Comparison of ENCODE assay signal across 13 cellular contexts in the genomic region with DNA sequence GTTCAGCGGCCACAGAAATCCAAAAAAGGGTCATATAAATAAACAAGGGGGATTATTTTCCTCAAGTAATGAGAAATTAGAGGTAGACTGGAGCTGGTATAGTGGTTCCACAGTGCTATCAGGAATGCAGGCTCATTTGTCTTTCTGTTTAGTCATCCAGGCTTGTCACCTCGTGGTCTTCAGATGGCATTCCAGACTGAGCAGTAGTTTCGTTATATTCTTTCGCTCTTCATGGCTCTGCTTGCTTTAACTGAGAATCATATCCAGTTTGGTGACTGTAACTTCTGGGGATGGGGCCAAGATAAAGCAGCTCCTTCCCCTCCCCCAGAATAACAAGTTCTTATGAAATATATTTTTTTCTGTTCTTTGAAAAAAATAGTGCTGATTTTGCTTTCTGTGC. TPM values are rescaled to one million over a fixed set of nuclear protein-coding genes. Genes with fewer than 3 reads are reported as not detected.
DNase-seq lines count a peak whose midpoint lies in the region; ATAC-seq lines count a peak whose summit lies in the region.
"Had no signal": no experiment of that assay in that cellular context is flagged by ENCODE, and none has a peak within 500 bp of the region (broad histone marks: within the 10 kb centered on the region; RNA-seq: fewer than 3 reads in every experiment).

No MANE protein-coding gene starts in this region.

- ATAC-seq in sciatic nerve (peak; percentile 49), HG02970 (IDR thresholded peaks at IDR 0.05; ENCODE audit: low FRiP score, unreplicated experiment) (no peak)
- ATAC-seq: effector memory CD8-positive, alpha-beta T cell had no signal

- peak; percentile 88 for DNase-seq in EH (ENCODE audit: low read depth)
- DNase-seq in RPMI7951 (ENCODE audit: low read depth) = peak; percentile 81
- peak; percentile 88 for DNase-seq in fibroblast of gingiva (ENCODE audit: low read depth)
- DNase-seq in sciatic nerve (ENCODE audit: low spot score) = no peak
- no peak for DNase-seq in Kasumi-1 (lab: John Stamatoyannopoulos, UW)
- no peak for DNase-seq in UCSD-AML1 (lab: John Stamatoyannopoulos, UW; ENCODE audit: unreplicated experiment)
- DNase-seq in activated CD8-positive, alpha-beta memory T cell treated with anti-CD3 and anti-CD28 coated beads, Interleukin-2, amount 50 U/mL, for 4 hours = no peak
- DNase-seq: activated CD4-positive, alpha-beta T cell treated with anti-CD3 and anti-CD28 coated beads for 1 hour; activated naive CD4-positive, alpha-beta T cell treated with anti-CD3 and anti-CD28 coated beads, Interleukin-2, amount 10 ng/mL, durations not matched to agents 7 days and 5 days; effector memory CD8-positive, alpha-beta T cell; SHP77; stimulated activated CD4-positive, alpha-beta T cell treated with anti-CD3 and anti-CD28 coated beads, Interleukin-2, amount 100 ng/mL, for 24 hours had no signal

- intact Hi-C loops in sciatic nerve (cut with DNase I) = no loop called here

RNA-seq across cellular contexts. Expression of a gene that starts 9.5 kb away (rescaled TPM):
- 36.6 and 50.7 TPM in 2 replicates for total RNA-seq in RPMI7951 (2014; rRNA removed; shearing (Covaris generic))
- 76.8 TPM for total RNA-seq in sciatic nerve

RNA-seq across cellular contexts. Expression of a gene that starts 9.6 kb away (rescaled TPM):
- total RNA-seq in RPMI7951 (2014; rRNA removed; shearing (Covaris generic)) = 37.5 and 54.1 TPM in 2 replicates
- total RNA-seq in sciatic nerve = 54.3 TPM

Comparison
In these comparisons a context has a peak if more than half of its experiments do, and no peak if none do; other contexts are left out.
1. DNase-seq: peak in EH (single experiment), RPMI7951 (single experiment) and fibroblast of gingiva (single experiment); none in sciatic nerve (single experiment), Kasumi-1 (0 of 2), UCSD-AML1 (single experiment) and activated CD8-positive, alpha-beta memory T cell treated with anti-CD3 and anti-CD28 coated beads, Interleukin-2, amount 50 U/mL, for 4 hours (single experiment).